In genomic region chr2:229489016-229489415, GRCh38 we compare ENCODE assay signal across 1 cellular context.
A peak's percentile ranks its signal among the peaks of the same experiment; 100 is the strongest.
TF ChIP-seq lines count a peak whose summit lies in the region.

No MANE protein-coding gene starts in this region.

TF ChIP-seq in SK-N-SH, 30 proteins besides CTCF, POLR2A, EP300 and RAD21 (continued from another document):
- peak; percentile 91 for TF ChIP-seq NFIC (IDR thresholded peaks at IDR 0.05; ENCODE audit: borderline replicate concordance)
- peak; percentile 43; the same call in 1 of the 2 replicates for TF ChIP-seq POLR2AphosphoS5 (IDR thresholded peaks at IDR 0.05; ENCODE audit: low read depth, low read length)
- no peak for TF ChIP-seq MXI1 (IDR thresholded peaks at IDR 0.05; ENCODE audit: low read depth, low read length)
- peak; percentile 98 for TF ChIP-seq TCF12 (IDR thresholded peaks at IDR 0.05)
- TF ChIP-seq RXRA (IDR thresholded peaks at IDR 0.05; ENCODE audit: borderline replicate concordance, low read depth): peak; percentile 91
- peak; percentile 66; the same call in 1 of the 2 replicates for TF ChIP-seq ZBTB33 (IDR thresholded peaks at IDR 0.05; ENCODE audit: borderline replicate concordance, low read depth)
- 0 out of 2 replicates have a peak, but pooled peaks have one; percentile 54 for TF ChIP-seq RCOR1 (IDR thresholded peaks at IDR 0.05; ENCODE audit: low read length)
- peak; percentile 47; the same call in 1 of the 2 replicates for TF ChIP-seq GABPA (IDR thresholded peaks at IDR 0.05; ENCODE audit: low read depth)
- no peak for TF ChIP-seq EZH2phosphoT487 (IDR thresholded peaks at IDR 0.05; ENCODE audit: borderline replicate concordance, low read depth)
- TF ChIP-seq TEAD4 (IDR thresholded peaks at IDR 0.05; ENCODE audit: borderline replicate concordance, insufficient read depth): peak; percentile 96
- no peak for TF ChIP-seq NRF1 (IDR thresholded peaks at IDR 0.05; ENCODE audit: low read depth, low read length)
- TF ChIP-seq FOXJ3 (CRISPR knock-in tag; IDR thresholded peaks at IDR 0.05): no peak
- peak; percentile 71; the same call in 1 of the 2 replicates for TF ChIP-seq YY1 (IDR thresholded peaks at IDR 0.05; ENCODE audit: low read depth)
- no peak for TF ChIP-seq CHD2 (IDR thresholded peaks at IDR 0.05; ENCODE audit: low read length, partially characterized antibody)
- TF ChIP-seq SMC3 (IDR thresholded peaks at IDR 0.05; ENCODE audit: low read depth, low read length): no peak
